ENCODE assay signal across 8 cellular contexts in genomic region chr14:74302634-74303569, GRCh38.
DNase-seq lines count a peak whose midpoint lies in the region; ATAC-seq and TF ChIP-seq lines count a peak whose summit lies in the region.

ABCD4 (minus strand) TSS chr14:74302934; CDS start chr14:74302912, 22 bp downstream.

- DNase-seq in AG10803 (ENCODE audit: low read depth) (peak; percentile 90), NCI-H226 (peak; percentile 92), islet precursor cell (peak; percentile 98)
- peak; percentile 59 to 81 (median 70) for DNase-seq in activated CD4-positive, CD25-positive, alpha-beta regulatory T cell (lab: John Stamatoyannopoulos, UW)
- DNase-seq in central memory CD4-positive, alpha-beta T cell = peak; percentile 63
- DNase-seq in stimulated activated CD4-positive, alpha-beta T cell treated with anti-CD3 and anti-CD28 coated beads, Interleukin-12 subunit alpha, Interleukin-12 subunit beta, amount 100 ng/mL, for 48 hours (ENCODE audit: low read depth in 2 of 3, low spot score in 1 of 3) = peak; percentile 75 to 84 (median 82)

- peak; percentile 96 for ATAC-seq in HG03196 (IDR thresholded peaks at IDR 0.05; ENCODE audit: unreplicated experiment)

- peak within 1 kb of the TSS; percentile 86 for H3K4me3 ChIP-seq in AG10803 (ENCODE audit: low read length)

- peak; percentile 51 for TF ChIP-seq CTCF in AG10803 (conservative IDR thresholded peaks at IDR 0.05; ENCODE audit: low read length)

- in situ Hi-C loops in GM18951 (cut with MboI; ENCODE audit: low sequenced_read_pairs, unreplicated experiment) = no loop called here

- peak; percentile 93 for TF ChIP-seq POLR2A in GM18951 (IDR thresholded peaks at IDR 0.05; ENCODE audit: extremely low read depth, insufficient read depth, insufficient read length)

Comparison
In these comparisons a context has a peak if more than half of its experiments do, and no peak if none do; other contexts are left out.
1. Peak in every context shown above with its lines: DNase-seq, ATAC-seq and H3K4me3 ChIP-seq.